18 cellular contexts compared by ENCODE assay signal in genomic region chr17:63240106-63240505, GRCh38.
DNase-seq lines count a peak whose midpoint lies in the region; ATAC-seq and TF ChIP-seq lines count a peak whose summit lies in the region.
"Had no signal": no experiment of that assay in that cellular context is flagged by ENCODE, and none has a peak within 500 bp of the region (broad histone marks: within the 10 kb centered on the region; RNA-seq: fewer than 3 reads in every experiment).

No MANE protein-coding gene starts in this region.

- peak; percentile 12 for DNase-seq in Ammon's horn (ENCODE audit: low spot score)
- DNase-seq in RPMI7951 (ENCODE audit: low read depth) = peak; percentile 17
- DNase-seq in globus pallidus (ENCODE audit: low spot score) = peak; percentile 54
- DNase-seq in pons (ENCODE audit: low spot score) = peak; percentile 86
- no peak for DNase-seq in mucosa of descending colon
- DNase-seq in GM03348 (ENCODE audit: low spot score) = no peak
- no peak for DNase-seq in NCI-H2196 treated with DMSO at 0.1 percent for 48 hours (lab: John Stamatoyannopoulos, UW; ENCODE audit: unreplicated experiment)
- DNase-seq: AML-193; Calu3; CD4-positive, alpha-beta memory T cell; DND-41; EL; GM23248 had no signal

- TF ChIP-seq CTCF in mucosa of descending colon (IDR thresholded peaks at IDR 0.05) = no peak

- ATAC-seq in mucosa of descending colon = no peak
- no peak for ATAC-seq in HG03196 (IDR thresholded peaks at IDR 0.05; ENCODE audit: unreplicated experiment)
- ATAC-seq: A549, HepG2 had no signal

- H3K4me3 ChIP-seq in mucosa of descending colon = no peak overlapping the region
- H3K4me3 ChIP-seq: A549, BLaER1, GM23248, HAP-1 had no signal

- H3K4me1 ChIP-seq in mucosa of descending colon (ENCODE audit: low read depth) = no peaks in the 10 kb centered on the region
- H3K4me1 ChIP-seq: A549, HAP-1 had no signal

- H3K9me3 ChIP-seq in mucosa of descending colon = no peaks in the 10 kb centered on the region
- H3K9me3 ChIP-seq: A549, HAP-1 had no signal

- intact Hi-C loops in mucosa of descending colon (cut with DNase I, micrococcal nuclease) = no loop called here

- H3K36me3 ChIP-seq in mucosa of descending colon (ENCODE audit: low read depth) = no peaks in the 10 kb centered on the region

Comparison
In these comparisons a context has a peak if more than half of its experiments do, and no peak if none do; other contexts are left out.
1. DNase-seq: peak in Ammon's horn (single experiment), RPMI7951 (single experiment), globus pallidus (single experiment) and pons (single experiment); none in mucosa of descending colon (0 of 3), GM03348 (single experiment) and NCI-H2196 treated with DMSO at 0.1 percent for 48 hours (single experiment).